ENCODE assay signal across 8 cellular contexts in genomic region chr2:161134547-161135518, GRCh38. TPM values are rescaled to one million over a fixed set of nuclear protein-coding genes. Genes with fewer than 3 reads are reported as not detected.
A peak's percentile ranks its signal among the peaks of the same experiment; 100 is the strongest.
DNase-seq lines count a peak whose midpoint lies in the region; ATAC-seq and TF ChIP-seq lines count a peak whose summit lies in the region.

No MANE protein-coding gene starts in this region.

- H3K27me3 ChIP-seq in SK-N-SH (ENCODE audit: insufficient read depth) (no peaks in the 10 kb centered on the region), tibial nerve (no peaks in the 10 kb centered on the region)

- TF ChIP-seq POLR2A in tibial nerve (IDR thresholded peaks at IDR 0.05): no peak

- H3K27ac Mint-ChIP-seq in stimulated activated memory B cell treated with anti-CD40 and anti-IgM and Interleukin-4, amounts not matched to agents 10 μg/mL and 1 μg/mL and 100 μg/mL, for 72 hours: peak overlapping the region; percentile 98

- peaks cover 7% of the 10 kb centered on the region for H3K9me3 Mint-ChIP-seq in stimulated activated memory B cell treated with anti-CD40 and anti-IgM and Interleukin-4, amounts not matched to agents 10 μg/mL and 1 μg/mL and 100 μg/mL, for 72 hours

- no peaks in the 10 kb centered on the region for H3K9me2 ChIP-seq in SK-N-SH

- H3K9me3 ChIP-seq in SK-N-SH (no peaks in the 10 kb centered on the region), tibial nerve (no peaks in the 10 kb centered on the region)

- H3F3A ChIP-seq in SK-N-SH (replicated peaks; ENCODE audit: insufficient read depth): no peaks in the 10 kb centered on the region

- H3K36me3 ChIP-seq in SK-N-SH (replicated peaks in 1 of 2; ENCODE audit: control insufficient read depth in 1 of 2, insufficient read depth in 2 of 2, low read length in 1 of 2) (no peaks in the 10 kb centered on the region), tibial nerve (no peaks in the 10 kb centered on the region)

- POLR2A ChIA-PET in SK-N-SH (lab: Yijun Ruan, JAX): no interaction called here

- peaks cover 6% of the 10 kb centered on the region for H3K36me3 Mint-ChIP-seq in stimulated activated memory B cell treated with anti-CD40 and anti-IgM and Interleukin-4, amounts not matched to agents 10 μg/mL and 1 μg/mL and 100 μg/mL, for 72 hours

- H3K4me2 ChIP-seq in SK-N-SH: peak overlapping the region; percentile 43; the same call in 1 of the 2 replicates

- TF ChIP-seq EP300 in SK-N-SH (IDR thresholded peaks at IDR 0.05; ENCODE audit: borderline replicate concordance in 1 of 2, low read depth in 1 of 2, low read length in 1 of 2) (no peak), tibial nerve (IDR thresholded peaks at IDR 0.05) (peak in 1 of 2 donors; percentile 4)

- no peaks in the 10 kb centered on the region for H4K20me1 ChIP-seq in SK-N-SH (ENCODE audit: insufficient read depth)

- no peak for ATAC-seq in stimulated activated memory B cell treated with anti-CD40 and anti-IgM and Interleukin-4, amounts not matched to agents 10 μg/mL and 1 μg/mL and 100 μg/mL, for 72 hours
- no peak for ATAC-seq in GM19395 (IDR thresholded peaks at IDR 0.05; ENCODE audit: unreplicated experiment)

- H3K4me3 Mint-ChIP-seq in stimulated activated memory B cell treated with anti-CD40 and anti-IgM and Interleukin-4, amounts not matched to agents 10 μg/mL and 1 μg/mL and 100 μg/mL, for 72 hours: peak overlapping the region; percentile 37

- TF ChIP-seq RAD21 in SK-N-SH (IDR thresholded peaks at IDR 0.05; ENCODE audit: low read length): no peak

- no peaks in the 10 kb centered on the region for H3K79me2 ChIP-seq in SK-N-SH (ENCODE audit: insufficient read depth)

- 0 out of 4 replicates have a peak overlapping the region, but pooled peaks of 1 of the 2 experiments have one; percentile 32 for H3K4me3 ChIP-seq in SK-N-SH (ENCODE audit: low read depth in 2 of 2, low read length in 1 of 2)
- H3K4me3 ChIP-seq in tibial nerve: no peak overlapping the region

- H2AFZ ChIP-seq in SK-N-SH (ENCODE audit: low read depth): peak overlapping the region; percentile 35; the same call in 1 of the 2 replicates

- TF ChIP-seq CTCF in SK-N-SH (IDR thresholded peaks at IDR 0.05): no peak
- no peak for TF ChIP-seq CTCF in tibial nerve (IDR thresholded peaks at IDR 0.05)

- CTCF ChIA-PET in SK-N-SH (lab: Yijun Ruan, JAX): interaction anchor here (1.0 kb wide), 1 partner anchor 18 kb away, joined by 3 read pairs; no protein-coding TSS in a partner anchor

- H3K27ac ChIP-seq in SK-N-SH (ENCODE audit: low read depth in 2 of 2, low read length in 1 of 2) (peak overlapping the region; percentile 24 to 81), tibial nerve (peak overlapping the region in 2 of 4 donors; percentile 52 to 83)

- peaks cover 22% of the 10 kb centered on the region for H3K4me1 Mint-ChIP-seq in stimulated activated memory B cell treated with anti-CD40 and anti-IgM and Interleukin-4, amounts not matched to agents 10 μg/mL and 1 μg/mL and 100 μg/mL, for 72 hours

- no peaks in the 10 kb centered on the region for H3K27me3 Mint-ChIP-seq in stimulated activated memory B cell treated with anti-CD40 and anti-IgM and Interleukin-4, amounts not matched to agents 10 μg/mL and 1 μg/mL and 100 μg/mL, for 72 hours

- no peak overlapping the region for H3K9ac ChIP-seq in SK-N-SH

- DNase-seq in NCI-H2081 (lab: John Stamatoyannopoulos, UW): peak; percentile 8 to 36
- DNase-seq in NCI-H2081 treated with DMSO at 0.1 percent for 48 hours (lab: John Stamatoyannopoulos, UW): no peak
- peak; percentile 16 for DNase-seq in SK-N-SH
- peak; percentile 38 for DNase-seq in iPS-NIHi11 (ENCODE audit: low spot score)
- no peak for DNase-seq in tibial nerve (ENCODE audit: low spot score in 2 of 2)
- DNase-seq in GM19238 (ENCODE audit: insufficient read length, low spot score): no peak

- peaks cover 7 to 17% of the 10 kb centered on the region in 2 experiments; a peak in 3 of 4 replicates for H3K4me1 ChIP-seq in SK-N-SH (ENCODE audit: control insufficient read depth in 1 of 2, insufficient read depth in 2 of 2, low read depth in 1 of 2, low read length in 1 of 2)
- peaks cover 0 to 33% (median 17%) of the 10 kb centered on the region in 4 donors for H3K4me1 ChIP-seq in tibial nerve

- WGBS in SK-N-SH (ENCODE audit: low lambda C conversion rate): 44% methylated on average over 9 of the region's 9 CpGs
- 50 to 53% methylated on average over 9 of the region's 9 CpGs for WGBS in tibial nerve, 2 donors

TF ChIP-seq in SK-N-SH, 30 proteins besides CTCF, POLR2A, EP300 and RAD21 (continues in another document):
- no peak for TF ChIP-seq ZBTB33 (IDR thresholded peaks at IDR 0.05; ENCODE audit: borderline replicate concordance, low read depth)
- peak; percentile 27; the same call in 1 of the 2 replicates for TF ChIP-seq TEAD4 (IDR thresholded peaks at IDR 0.05; ENCODE audit: borderline replicate concordance, insufficient read depth)
- TF ChIP-seq TCF12 (IDR thresholded peaks at IDR 0.05): peak; percentile 38; the same call in 1 of the 2 replicates
- no peak for TF ChIP-seq GATA2 (CRISPR knock-in tag; IDR thresholded peaks at IDR 0.05)
- TF ChIP-seq PBX3 (IDR thresholded peaks at IDR 0.05): peak; percentile 66; the same call in 1 of the 2 replicates
- no peak for TF ChIP-seq SIN3A (IDR thresholded peaks at IDR 0.05; ENCODE audit: borderline replicate concordance, low read depth, low read length)
- TF ChIP-seq FOSL2 (IDR thresholded peaks at IDR 0.05; ENCODE audit: borderline replicate concordance, low read depth): no peak; the same call in 1 of the 2 replicates
- TF ChIP-seq YY1 (IDR thresholded peaks at IDR 0.05; ENCODE audit: low read depth): no peak
- peak; percentile 91 for TF ChIP-seq NFIC (IDR thresholded peaks at IDR 0.05; ENCODE audit: borderline replicate concordance)
- no peak for TF ChIP-seq USF1 (IDR thresholded peaks at IDR 0.05; ENCODE audit: borderline replicate concordance, low read depth)
- TF ChIP-seq IRF3 (IDR thresholded peaks at IDR 0.05; ENCODE audit: low read depth, low read length): no peak
- TF ChIP-seq ELF1 (IDR thresholded peaks at IDR 0.05): no peak
- no peak for TF ChIP-seq GABPA (IDR thresholded peaks at IDR 0.05; ENCODE audit: low read depth)
- TF ChIP-seq MAX (IDR thresholded peaks at IDR 0.05; ENCODE audit: low read depth): no peak; the same call in 1 of the 2 replicates
- TF ChIP-seq POLR2AphosphoS5 (IDR thresholded peaks at IDR 0.05; ENCODE audit: low read depth, low read length): peak; percentile 14; the same call in 1 of the 2 replicates
- peak; percentile 37; the same call in 1 of the 2 replicates for TF ChIP-seq TAF1 (IDR thresholded peaks at IDR 0.05; ENCODE audit: borderline replicate concordance, low read depth, low read length)
- no peak for TF ChIP-seq EZH2phosphoT487 (IDR thresholded peaks at IDR 0.05; ENCODE audit: borderline replicate concordance, low read depth)
- no peak for TF ChIP-seq NRF1 (IDR thresholded peaks at IDR 0.05; ENCODE audit: low read depth, low read length)
- no peak for TF ChIP-seq RCOR1 (IDR thresholded peaks at IDR 0.05; ENCODE audit: low read length)
- no peak for TF ChIP-seq MEF2A (IDR thresholded peaks at IDR 0.05; ENCODE audit: borderline replicate concordance, low read depth)

RNA-seq across cellular contexts. Expression of gene TANK, which starts 25.4 kb away (rescaled TPM):
- 23.4 and 25.7 TPM in 2 replicates for polyA plus RNA-seq in SK-N-SH (2012; rRNA removed)
- polyA plus RNA-seq in SK-N-SH (2012; cell fraction: cytosol; rRNA removed): 29.8 and 42.8 TPM in 2 replicates
- polyA plus RNA-seq in SK-N-SH (2012; cell fraction: nucleus; rRNA removed): 18.5 and 36.8 TPM in 2 replicates
- total RNA-seq in tibial nerve: 10 to 100 TPM; 54.4 to 83.5 (median 75.1) TPM

Comparison
In these comparisons a context has a peak if more than half of its experiments do, and no peak if none do; other contexts are left out.
1. DNase-seq: peak in NCI-H2081 (2 of 2), SK-N-SH (single experiment) and iPS-NIHi11 (single experiment); none in NCI-H2081 treated with DMSO at 0.1 percent for 48 hours (single experiment), tibial nerve (0 of 2) and GM19238 (single experiment).